ENCODE assay signal across 8 cellular contexts in the genomic region with DNA sequence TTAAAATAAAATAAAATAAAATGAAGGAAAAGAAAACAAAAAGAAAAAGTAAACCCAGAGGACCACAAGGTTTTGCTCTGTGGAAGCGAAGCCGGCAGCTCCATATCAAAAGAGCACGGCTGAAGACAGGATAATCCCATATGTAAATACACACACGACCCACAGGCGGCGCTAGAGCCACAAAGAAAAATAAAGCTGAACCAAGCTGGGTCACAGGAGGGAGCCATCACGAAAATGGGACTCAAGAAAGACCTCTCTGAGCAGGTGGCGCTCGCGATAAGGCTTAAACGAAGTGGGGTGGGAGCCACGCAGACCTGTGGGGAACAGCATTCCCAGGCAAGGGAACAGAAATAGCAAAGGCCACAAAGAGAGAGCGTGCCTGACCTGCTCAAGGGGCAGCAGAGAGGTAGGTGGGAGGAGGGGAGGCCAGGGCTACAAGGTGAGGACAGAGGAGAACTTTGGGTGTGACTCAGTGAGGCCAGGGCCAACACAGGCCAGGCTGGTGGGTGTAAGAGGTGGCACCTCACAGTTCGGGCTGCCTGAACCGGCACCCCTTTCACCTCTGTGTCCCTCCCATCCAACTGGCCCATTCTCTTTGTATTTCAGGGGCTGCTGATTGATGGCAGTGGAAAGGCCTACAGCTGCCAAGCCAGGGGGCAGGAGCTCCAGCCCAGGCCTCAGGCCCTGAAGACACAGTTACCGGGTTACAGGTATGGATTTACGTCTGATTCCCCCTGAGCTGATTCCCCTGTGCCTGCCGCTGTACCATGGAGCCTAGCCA. TPM values are rescaled to one million over a fixed set of nuclear protein-coding genes. Genes with fewer than 3 reads are reported as not detected.
DNase-seq lines count a peak whose midpoint lies in the region; ATAC-seq and TF ChIP-seq lines count a peak whose summit lies in the region.

No MANE protein-coding gene starts in this region.

- H3K27ac Mint-ChIP-seq in GM23338 = peak overlapping the region; percentile 33; the same call in 1 of the 2 replicates

- no peaks in the 10 kb centered on the region; the same call in 1 of the 2 replicates for H3K36me3 ChIP-seq in GM23338 (ENCODE audit: insufficient read depth)

- H3K4me3 ChIP-seq in GM23338 = no peak overlapping the region

- no peak overlapping the region for H3K4me3 Mint-ChIP-seq in GM23338

- H3K9me3 Mint-ChIP-seq in GM23338 = no peaks in the 10 kb centered on the region

- H3K27me3 ChIP-seq in GM23338 (ENCODE audit: insufficient read depth) = no peaks in the 10 kb centered on the region

- H3K27ac ChIP-seq in GM23338 (ENCODE audit: low read depth) = no peak overlapping the region

- no peaks in the 10 kb centered on the region for H3K9me2 ChIP-seq in GM23338 (ENCODE audit: insufficient read depth)

- H3K79me2 ChIP-seq in GM23338 (replicated peaks; ENCODE audit: insufficient read depth) = no peaks in the 10 kb centered on the region

- no peaks in the 10 kb centered on the region for H4K20me1 ChIP-seq in GM23338 (replicated peaks; ENCODE audit: insufficient read depth)

- no peak overlapping the region for H2AFZ ChIP-seq in GM23338

- H3K4me1 ChIP-seq in GM23338 (ENCODE audit: insufficient read depth) = no peaks in the 10 kb centered on the region

- H3K4me1 Mint-ChIP-seq in GM23338 = no peaks in the 10 kb centered on the region; the same call in 2 of the 3 replicates

- no peaks in the 10 kb centered on the region for H3F3A ChIP-seq in GM23338 (replicated peaks; ENCODE audit: low read depth)

- no peak overlapping the region for H3K4me2 ChIP-seq in GM23338

- ATAC-seq in GM23338 (peak; percentile 72), left lobe of liver (peak; percentile 94), HG03280 (IDR thresholded peaks at IDR 0.05; ENCODE audit: unreplicated experiment) (no peak)

- H3K27me3 Mint-ChIP-seq in GM23338 (ENCODE audit: insufficient read depth, low read depth, poor library complexity) = peaks cover 5% of the 10 kb centered on the region

- DNase-seq in ACHN (peak; percentile 74), GM23338 (ENCODE audit: low spot score) (peak; percentile 96), NCI-H345 (lab: John Stamatoyannopoulos, UW) (peak; percentile 75), cerebellar cortex (ENCODE audit: low spot score) (peak; percentile 82), left lobe of liver (ENCODE audit: low spot score) (peak; percentile 79)
- DNase-seq in activated CD4-positive, CD25-positive, alpha-beta regulatory T cell (lab: John Stamatoyannopoulos, UW) = peak; percentile 19 to 54 (median 32)
- peak; percentile 14 to 36 (median 23) for DNase-seq in stimulated activated CD4-positive, alpha-beta T cell treated with anti-CD3 and anti-CD28 coated beads, TNF-alpha, amount 100 ng/mL, for 4 hours (ENCODE audit: low read depth in 3 of 3)

- H3K36me3 Mint-ChIP-seq in GM23338 (ENCODE audit: low read depth) = peaks cover 70% of the 10 kb centered on the region

- in situ Hi-C loops in ACHN (cut with HindIII; ENCODE audit: low pct_ligation_motif_present, low pct_unique_long_range_greater_than_20kb, low sequenced_read_pairs) = no loop called here

- TF ChIP-seq CTCF in GM23338 (conservative IDR thresholded peaks at IDR 0.05; ENCODE audit: low read depth in 2 of 2) = peak; percentile 95 to 97

TF ChIP-seq in GM23338, 12 proteins besides CTCF, POLR2A, EP300 and RAD21 (continues in another document):
- TF ChIP-seq, protein P1, sequence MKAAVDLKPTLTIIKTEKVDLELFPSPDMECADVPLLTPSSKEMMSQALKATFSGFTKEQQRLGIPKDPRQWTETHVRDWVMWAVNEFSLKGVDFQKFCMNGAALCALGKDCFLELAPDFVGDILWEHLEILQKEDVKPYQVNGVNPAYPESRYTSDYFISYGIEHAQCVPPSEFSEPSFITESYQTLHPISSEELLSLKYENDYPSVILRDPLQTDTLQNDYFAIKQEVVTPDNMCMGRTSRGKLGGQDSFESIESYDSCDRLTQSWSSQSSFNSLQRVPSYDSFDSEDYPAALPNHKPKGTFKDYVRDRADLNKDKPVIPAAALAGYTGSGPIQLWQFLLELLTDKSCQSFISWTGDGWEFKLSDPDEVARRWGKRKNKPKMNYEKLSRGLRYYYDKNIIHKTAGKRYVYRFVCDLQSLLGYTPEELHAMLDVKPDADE (IDR thresholded peaks at IDR 0.05) = no peak
- TF ChIP-seq EZH2 (IDR thresholded peaks at IDR 0.05; ENCODE audit: low read depth, unreplicated experiment) (no peak), POLR2AphosphoS5 (IDR thresholded peaks at IDR 0.05; ENCODE audit: low read depth) (no peak), CREB1 (CRISPR knock-in tag; IDR thresholded peaks at IDR 0.05; ENCODE audit: low read depth) (no peak), ZNF114 (CRISPR knock-in tag; IDR thresholded peaks at IDR 0.05) (no peak), STAT1 (IDR thresholded peaks at IDR 0.05; ENCODE audit: unreplicated experiment) (no peak), EZH2phosphoT487 (IDR thresholded peaks at IDR 0.05; ENCODE audit: unreplicated experiment) (no peak), JUNB (IDR thresholded peaks at IDR 0.05; ENCODE audit: unreplicated experiment) (no peak)
- TF ChIP-seq, protein P2, sequence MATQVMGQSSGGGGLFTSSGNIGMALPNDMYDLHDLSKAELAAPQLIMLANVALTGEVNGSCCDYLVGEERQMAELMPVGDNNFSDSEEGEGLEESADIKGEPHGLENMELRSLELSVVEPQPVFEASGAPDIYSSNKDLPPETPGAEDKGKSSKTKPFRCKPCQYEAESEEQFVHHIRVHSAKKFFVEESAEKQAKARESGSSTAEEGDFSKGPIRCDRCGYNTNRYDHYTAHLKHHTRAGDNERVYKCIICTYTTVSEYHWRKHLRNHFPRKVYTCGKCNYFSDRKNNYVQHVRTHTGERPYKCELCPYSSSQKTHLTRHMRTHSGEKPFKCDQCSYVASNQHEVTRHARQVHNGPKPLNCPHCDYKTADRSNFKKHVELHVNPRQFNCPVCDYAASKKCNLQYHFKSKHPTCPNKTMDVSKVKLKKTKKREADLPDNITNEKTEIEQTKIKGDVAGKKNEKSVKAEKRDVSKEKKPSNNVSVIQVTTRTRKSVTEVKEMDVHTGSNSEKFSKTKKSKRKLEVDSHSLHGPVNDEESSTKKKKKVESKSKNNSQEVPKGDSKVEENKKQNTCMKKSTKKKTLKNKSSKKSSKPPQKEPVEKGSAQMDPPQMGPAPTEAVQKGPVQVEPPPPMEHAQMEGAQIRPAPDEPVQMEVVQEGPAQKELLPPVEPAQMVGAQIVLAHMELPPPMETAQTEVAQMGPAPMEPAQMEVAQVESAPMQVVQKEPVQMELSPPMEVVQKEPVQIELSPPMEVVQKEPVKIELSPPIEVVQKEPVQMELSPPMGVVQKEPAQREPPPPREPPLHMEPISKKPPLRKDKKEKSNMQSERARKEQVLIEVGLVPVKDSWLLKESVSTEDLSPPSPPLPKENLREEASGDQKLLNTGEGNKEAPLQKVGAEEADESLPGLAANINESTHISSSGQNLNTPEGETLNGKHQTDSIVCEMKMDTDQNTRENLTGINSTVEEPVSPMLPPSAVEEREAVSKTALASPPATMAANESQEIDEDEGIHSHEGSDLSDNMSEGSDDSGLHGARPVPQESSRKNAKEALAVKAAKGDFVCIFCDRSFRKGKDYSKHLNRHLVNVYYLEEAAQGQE (IDR thresholded peaks at IDR 0.05; ENCODE audit: unreplicated experiment) = no peak

RNA-seq across cellular contexts. Expression of a gene that starts 26.0 kb away (rescaled TPM):
- total RNA-seq in GM23338 (2014; rRNA removed; shearing (Covaris generic)) = 28.7 and 29.0 TPM in 2 replicates
- polyA plus RNA-seq in GM23338 (2016; fragmentation: Nextera tagmentation; extraction: Ambion mirVana) = 6.6 and 7.5 TPM in 2 replicates
- 20.3 TPM for total RNA-seq in left lobe of liver

RNA-seq across cellular contexts. Expression of a gene that starts 59.5 kb away (rescaled TPM):
- 0.28 and 0.50 TPM in 2 replicates for total RNA-seq in GM23338 (2014; rRNA removed; shearing (Covaris generic))
- 0.29 and 0.42 TPM in 2 replicates for polyA plus RNA-seq in GM23338 (2016; fragmentation: Nextera tagmentation; extraction: Ambion mirVana)
- 6.5 TPM for total RNA-seq in left lobe of liver

Comparison
In these comparisons a context has a peak if more than half of its experiments do, and no peak if none do; other contexts are left out.
1. DNase-seq: peak in every context shown above with its lines; median percentile 96 in GM23338; 82 in cerebellar cortex; 79 in left lobe of liver; 75 in NCI-H345; 74 in ACHN; 32 in activated CD4-positive, CD25-positive, alpha-beta regulatory T cell; 23 in stimulated activated CD4-positive, alpha-beta T cell treated with anti-CD3 and anti-CD28 coated beads, TNF-alpha, amount 100 ng/mL, for 4 hours.